In the genomic region with DNA sequence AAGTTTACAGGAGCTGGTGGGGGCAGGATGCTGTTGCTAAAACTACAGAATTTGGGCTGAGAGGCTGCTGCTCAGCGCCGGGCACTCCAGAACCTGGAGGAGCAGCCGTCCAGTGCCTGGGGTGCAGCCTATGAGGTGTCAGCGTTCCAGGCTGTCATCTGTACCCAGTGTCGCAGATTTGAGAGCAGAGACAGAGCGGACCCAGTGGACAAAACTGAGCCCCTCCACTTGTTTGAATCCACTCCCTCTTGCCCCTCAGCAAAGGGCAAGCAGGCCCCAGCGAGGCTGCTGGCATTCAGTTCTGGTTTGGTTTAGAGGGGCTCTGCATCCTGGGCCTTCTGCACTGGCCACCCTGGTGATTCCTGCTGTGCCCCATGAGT, we compare ENCODE assay signal across 18 cellular contexts.
DNase-seq lines count a peak whose midpoint lies in the region; ATAC-seq and TF ChIP-seq lines count a peak whose summit lies in the region.
"Had no signal": no experiment of that assay in that cellular context is flagged by ENCODE, and none has a peak within 500 bp of the region (broad histone marks: within the 10 kb centered on the region; RNA-seq: fewer than 3 reads in every experiment).

No MANE protein-coding gene starts in this region.

- CTCF ChIA-PET in activated CD8-positive, alpha-beta memory T cell treated with anti-CD3 and anti-CD28 coated beads, Interleukin-2, amount 10 ng/mL, durations not matched to agents 7 days and 5 days (lab: Charles Lee), result no interaction called here

- no peaks in the 10 kb centered on the region for H3K9me3 ChIP-seq in right atrium auricular region
- H3K9me3 ChIP-seq: A549; BLaER1 treated with 17β-estradiol and CSF1 and Interleukin-3, amounts not matched to agents 10 nM and 100 nM; Caco-2 had no signal

- no peak for TF ChIP-seq CTCF in right atrium auricular region (IDR thresholded peaks at IDR 0.05)

- no peaks in the 10 kb centered on the region for H3K4me1 Mint-ChIP-seq in activated CD8-positive, alpha-beta memory T cell treated with anti-CD3 and anti-CD28 coated beads, Interleukin-2, amount 10 ng/mL, durations not matched to agents 7 days and 5 days
- no peaks in the 10 kb centered on the region for H3K4me1 Mint-ChIP-seq in stimulated activated effector memory CD8-positive, alpha-beta T cell treated with anti-CD3 and anti-CD28 coated beads, Interleukin-12 subunit alpha, Interleukin-12 subunit beta, amount 100 ng/mL, for 72 hours
- H3K4me1 Mint-ChIP-seq: B cell had no signal

- H3K27me3 ChIP-seq in right atrium auricular region, result no peaks in the 10 kb centered on the region
- H3K27me3 ChIP-seq: BLaER1 treated with 17β-estradiol and CSF1 and Interleukin-3, amounts not matched to agents 10 nM and 100 nM had no signal

- H3K4me3 Mint-ChIP-seq in activated CD8-positive, alpha-beta memory T cell treated with anti-CD3 and anti-CD28 coated beads, Interleukin-2, amount 10 ng/mL, durations not matched to agents 7 days and 5 days, result no peak overlapping the region
- H3K4me3 Mint-ChIP-seq in stimulated activated effector memory CD8-positive, alpha-beta T cell treated with anti-CD3 and anti-CD28 coated beads, Interleukin-12 subunit alpha, Interleukin-12 subunit beta, amount 100 ng/mL, for 72 hours, result no peak overlapping the region
- H3K4me3 Mint-ChIP-seq: B cell; CD4-positive, alpha-beta T cell; CD8-positive, alpha-beta T cell had no signal

- H3K4me1 ChIP-seq in right atrium auricular region, result no peaks in the 10 kb centered on the region
- H3K4me1 ChIP-seq: A549, Caco-2 had no signal

- no peak overlapping the region for H3K27ac ChIP-seq in right atrium auricular region
- H3K27ac ChIP-seq: 22Rv1; A549; BLaER1 treated with 17β-estradiol and CSF1 and Interleukin-3, amounts not matched to agents 10 nM and 100 nM; C4-2B had no signal

- H3K4me3 ChIP-seq in right atrium auricular region, result no peak overlapping the region
- H3K4me3 ChIP-seq: A549; BLaER1 treated with 17β-estradiol and CSF1 and Interleukin-3, amounts not matched to agents 10 nM and 100 nM had no signal

- peaks cover 8% of the 10 kb centered on the region for H3K36me3 ChIP-seq in right atrium auricular region
- H3K36me3 ChIP-seq: BLaER1 treated with 17β-estradiol and CSF1 and Interleukin-3, amounts not matched to agents 10 nM and 100 nM had no signal

- intact Hi-C loops in left ventricle myocardium superior (cut with micrococcal nuclease), result no loop called here

- DNase-seq in activated CD8-positive, alpha-beta memory T cell treated with anti-CD3 and anti-CD28 coated beads, Interleukin-2, amount 10 ng/mL, durations not matched to agents 7 days and 5 days, result no peak
- DNase-seq in activated CD8-positive, alpha-beta memory T cell treated with anti-CD3 and anti-CD28 coated beads for 24 hours, result no peak
- no peak for DNase-seq in left ventricle myocardium superior
- DNase-seq in right atrium auricular region (ENCODE audit: low spot score), result no peak
- DNase-seq in stimulated activated effector memory CD8-positive, alpha-beta T cell treated with anti-CD3 and anti-CD28 coated beads, Interleukin-12 subunit alpha, Interleukin-12 subunit beta, amount 100 ng/mL, for 72 hours (ENCODE audit: low spot score in 2 of 2), result no peak
- DNase-seq: AML-193; Caco-2; Calu3; CD4-positive, alpha-beta T cell; CD8-positive, alpha-beta T cell; DMS79 treated with DMSO at 0.1 percent for 48 hours; GF-D8 had no signal

- ATAC-seq in activated CD8-positive, alpha-beta memory T cell treated with anti-CD3 and anti-CD28 coated beads, Interleukin-2, amount 10 ng/mL, durations not matched to agents 7 days and 5 days, result peak; percentile 16
- peak; percentile 53 for ATAC-seq in left ventricle myocardium superior
- peak; percentile 13 for ATAC-seq in stimulated activated effector memory CD8-positive, alpha-beta T cell treated with anti-CD3 and anti-CD28 coated beads, Interleukin-12 subunit alpha, Interleukin-12 subunit beta, amount 100 ng/mL, for 72 hours
- ATAC-seq in HG02852 (IDR thresholded peaks at IDR 0.05; ENCODE audit: unreplicated experiment), result no peak
- ATAC-seq: A549; CD8-positive, alpha-beta T cell had no signal

- peaks cover 35% of the 10 kb centered on the region for H3K27me3 Mint-ChIP-seq in activated CD8-positive, alpha-beta memory T cell treated with anti-CD3 and anti-CD28 coated beads, Interleukin-2, amount 10 ng/mL, durations not matched to agents 7 days and 5 days

- H3K9me3 Mint-ChIP-seq in activated CD8-positive, alpha-beta memory T cell treated with anti-CD3 and anti-CD28 coated beads, Interleukin-2, amount 10 ng/mL, durations not matched to agents 7 days and 5 days (ENCODE audit: low read depth), result no peaks in the 10 kb centered on the region
- no peaks in the 10 kb centered on the region for H3K9me3 Mint-ChIP-seq in stimulated activated effector memory CD8-positive, alpha-beta T cell treated with anti-CD3 and anti-CD28 coated beads, Interleukin-12 subunit alpha, Interleukin-12 subunit beta, amount 100 ng/mL, for 72 hours
- H3K9me3 Mint-ChIP-seq: CD4-positive, alpha-beta T cell; CD8-positive, alpha-beta T cell had no signal

- H3K27ac Mint-ChIP-seq in activated CD8-positive, alpha-beta memory T cell treated with anti-CD3 and anti-CD28 coated beads, Interleukin-2, amount 10 ng/mL, durations not matched to agents 7 days and 5 days, result no peak overlapping the region
- no peak overlapping the region for H3K27ac Mint-ChIP-seq in stimulated activated effector memory CD8-positive, alpha-beta T cell treated with anti-CD3 and anti-CD28 coated beads, Interleukin-12 subunit alpha, Interleukin-12 subunit beta, amount 100 ng/mL, for 72 hours
- H3K27ac Mint-ChIP-seq: B cell; CD4-positive, alpha-beta T cell; CD8-positive, alpha-beta T cell had no signal

- no peaks in the 10 kb centered on the region for H3K36me3 Mint-ChIP-seq in activated CD8-positive, alpha-beta memory T cell treated with anti-CD3 and anti-CD28 coated beads, Interleukin-2, amount 10 ng/mL, durations not matched to agents 7 days and 5 days
- no peaks in the 10 kb centered on the region for H3K36me3 Mint-ChIP-seq in stimulated activated effector memory CD8-positive, alpha-beta T cell treated with anti-CD3 and anti-CD28 coated beads, Interleukin-12 subunit alpha, Interleukin-12 subunit beta, amount 100 ng/mL, for 72 hours
- H3K36me3 Mint-ChIP-seq: CD8-positive, alpha-beta T cell had no signal
